17 cellular contexts compared by ENCODE assay signal in genomic region chr18:25647404-25647803, GRCh38.
"Had no signal": no experiment of that assay in that cellular context is flagged by ENCODE, and none has a peak within 500 bp of the region (broad histone marks: within the 10 kb centered on the region; RNA-seq: fewer than 3 reads in every experiment).

No MANE protein-coding gene starts in this region.

- H3K27me3 Mint-ChIP-seq: dendritic cell treated with granulocyte-macrophage colony-stimulating factor and Interleukin-4, amounts not matched to agents 40 ng/mL and 50 ng/mL, for 4 days had no signal

- H3K27me3 ChIP-seq: colonic mucosa, esophagus muscularis mucosa, foreskin keratinocyte, gastroesophageal sphincter, heart left ventricle, hepatocyte, left lung had no signal

- H2AFZ ChIP-seq: hepatocyte had no signal

- H3K79me2 ChIP-seq: hepatocyte had no signal

- H3K4me3 Mint-ChIP-seq: dendritic cell treated with granulocyte-macrophage colony-stimulating factor and Interleukin-4, amounts not matched to agents 40 ng/mL and 50 ng/mL, for 4 days; mesothelial cell of epicardium had no signal

- H3K36me3 ChIP-seq: colonic mucosa, esophagus muscularis mucosa, gastroesophageal sphincter, heart left ventricle, left lung, lower lobe of right lung had no signal

- H3K36me3 Mint-ChIP-seq: mesothelial cell of epicardium had no signal

- H3K4me3 ChIP-seq: colonic mucosa, esophagus muscularis mucosa, gastroesophageal sphincter, heart left ventricle, hepatocyte, left lung, lower lobe of right lung, mucosa of descending colon had no signal

- H3K4me1 ChIP-seq: colonic mucosa, esophagus muscularis mucosa, foreskin keratinocyte, gastroesophageal sphincter, left lung, lower lobe of right lung had no signal

- H3K27ac Mint-ChIP-seq: dendritic cell treated with granulocyte-macrophage colony-stimulating factor and Interleukin-4, amounts not matched to agents 40 ng/mL and 50 ng/mL, for 4 days; mesothelial cell of epicardium had no signal

- H3K9me3 Mint-ChIP-seq: dendritic cell treated with granulocyte-macrophage colony-stimulating factor and Interleukin-4, amounts not matched to agents 40 ng/mL and 50 ng/mL, for 4 days had no signal

- DNase-seq: colonic mucosa; cortex of kidney; effector CD8-positive, alpha-beta T cell; foreskin keratinocyte; heart left ventricle; hypothalamus; left cardiac atrium; left lung; left ventricle myocardium superior; lower lobe of right lung; mesenchymal stem cell; mucosa of descending colon had no signal

- H3K9me3 ChIP-seq: colonic mucosa, esophagus muscularis mucosa, gastroesophageal sphincter, left lung, lower lobe of right lung, mucosa of descending colon had no signal

- H3K27ac ChIP-seq: colonic mucosa, esophagus muscularis mucosa, foreskin keratinocyte, gastroesophageal sphincter, heart left ventricle, hepatocyte, left lung, lower lobe of right lung had no signal

- ATAC-seq: foreskin keratinocyte, gastroesophageal sphincter, heart left ventricle, left cardiac atrium, left lung, left ventricle myocardium superior, lower lobe of right lung, mucosa of descending colon had no signal

- H3K4me2 ChIP-seq: hepatocyte had no signal
